In genomic region chr11:612961-613300, GRCh38 we compare ENCODE assay signal across 12 cellular contexts. TPM values are rescaled to one million over a fixed set of nuclear protein-coding genes. Genes with fewer than 3 reads are reported as not detected.
DNase-seq lines count a peak whose midpoint lies in the region; ATAC-seq and TF ChIP-seq lines count a peak whose summit lies in the region.
"Had no signal": no experiment of that assay in that cellular context is flagged by ENCODE, and none has a peak within 500 bp of the region (broad histone marks: within the 10 kb centered on the region; RNA-seq: fewer than 3 reads in every experiment).

No MANE protein-coding gene starts in this region.

- peaks cover 38% of the 10 kb centered on the region for H3K36me3 Mint-ChIP-seq in activated CD8-positive, alpha-beta memory T cell treated with anti-CD3 and anti-CD28 coated beads, Interleukin-2, amount 10 ng/mL, durations not matched to agents 7 days and 5 days

- TF ChIP-seq CTCF in colonic mucosa (IDR thresholded peaks at IDR 0.05) = no peak

- H3K36me3 ChIP-seq in colonic mucosa (peaks cover 14% of the 10 kb centered on the region), skeletal muscle tissue (ENCODE audit: control insufficient read depth in 3 of 3, insufficient read depth in 3 of 3, low read length in 3 of 3) (peaks cover 39 to 48% (median 39%) of the 10 kb centered on the region in 3 donors), H7 (replicated peaks; ENCODE audit: control insufficient read depth, insufficient read depth, low read length) (peaks cover 17% of the 10 kb centered on the region)

- H3K4me1 Mint-ChIP-seq in activated CD8-positive, alpha-beta memory T cell treated with anti-CD3 and anti-CD28 coated beads, Interleukin-2, amount 10 ng/mL, durations not matched to agents 7 days and 5 days = peaks cover 19% of the 10 kb centered on the region

- CTCF ChIA-PET in activated CD8-positive, alpha-beta memory T cell treated with anti-CD3 and anti-CD28 coated beads, Interleukin-2, amount 10 ng/mL, durations not matched to agents 7 days and 5 days (lab: Charles Lee) = interaction anchor here (1.5 to 1.9 kb wide), 2 partner anchors 9 to 25 kb away, joined by 5 to 6 read pairs; no protein-coding TSS in a partner anchor

- no peak for ATAC-seq in activated CD8-positive, alpha-beta memory T cell treated with anti-CD3 and anti-CD28 coated beads, Interleukin-2, amount 10 ng/mL, durations not matched to agents 7 days and 5 days

- intact Hi-C loops in colonic mucosa (cut with DNase I) = no loop called here

- H3K27ac ChIP-seq in colonic mucosa (peak overlapping the region; percentile 83), skeletal muscle tissue (ENCODE audit: low read depth, low read length) (peak overlapping the region; percentile 65)
- H3K27ac ChIP-seq: PC-9 had no signal

- H3K27me3 Mint-ChIP-seq in activated CD8-positive, alpha-beta memory T cell treated with anti-CD3 and anti-CD28 coated beads, Interleukin-2, amount 10 ng/mL, durations not matched to agents 7 days and 5 days = no peaks in the 10 kb centered on the region
- H3K27me3 Mint-ChIP-seq: T-helper 17 cell had no signal

- peak; percentile 44 for DNase-seq in activated CD8-positive, alpha-beta memory T cell treated with anti-CD3 and anti-CD28 coated beads, Interleukin-2, amount 10 ng/mL, durations not matched to agents 7 days and 5 days
- no peak for DNase-seq in activated CD8-positive, alpha-beta memory T cell treated with anti-CD3 and anti-CD28 coated beads, Interleukin-2, amount 50 U/mL, for 48 hours
- DNase-seq in colonic mucosa (no peak), H7 (no peak), HPDE6-E6E7 (ENCODE audit: extremely low spot score) (no peak)
- DNase-seq: KG1 had no signal

- H3K9me3 Mint-ChIP-seq in activated CD8-positive, alpha-beta memory T cell treated with anti-CD3 and anti-CD28 coated beads, Interleukin-2, amount 10 ng/mL, durations not matched to agents 7 days and 5 days (ENCODE audit: low read depth) = no peaks in the 10 kb centered on the region

- no peak overlapping the region for H3K4me3 Mint-ChIP-seq in activated CD8-positive, alpha-beta memory T cell treated with anti-CD3 and anti-CD28 coated beads, Interleukin-2, amount 10 ng/mL, durations not matched to agents 7 days and 5 days

- H3K27me3 ChIP-seq in colonic mucosa = no peaks in the 10 kb centered on the region
- no peaks in the 10 kb centered on the region for H3K27me3 ChIP-seq in skeletal muscle tissue (ENCODE audit: control insufficient read depth in 3 of 3, insufficient read depth in 3 of 3, low read length in 3 of 3)
- H3K27me3 ChIP-seq in H7 (ENCODE audit: control insufficient read depth, insufficient read depth, low read length) = no peaks in the 10 kb centered on the region
- H3K27me3 ChIP-seq: left lung had no signal

- peak overlapping the region; percentile 82 for H3K27ac Mint-ChIP-seq in activated CD8-positive, alpha-beta memory T cell treated with anti-CD3 and anti-CD28 coated beads, Interleukin-2, amount 10 ng/mL, durations not matched to agents 7 days and 5 days

- H3K4me1 ChIP-seq in colonic mucosa (peaks cover 41% of the 10 kb centered on the region), skeletal muscle tissue (ENCODE audit: control insufficient read depth in 3 of 3, insufficient read depth in 3 of 3, low read length in 3 of 3) (peaks cover 35 to 44% (median 37%) of the 10 kb centered on the region in 3 donors)

- H3K4me3 ChIP-seq in colonic mucosa = peak overlapping the region; percentile 3
- no peak overlapping the region for H3K4me3 ChIP-seq in skeletal muscle tissue (ENCODE audit: low read length in 3 of 3)
- no peak overlapping the region for H3K4me3 ChIP-seq in H7 (ENCODE audit: insufficient read depth, low read depth, low read length)
- H3K4me3 ChIP-seq: PC-9 had no signal

- no peaks in the 10 kb centered on the region for H3K9me3 ChIP-seq in colonic mucosa
- no peaks in the 10 kb centered on the region for H3K9me3 ChIP-seq in skeletal muscle tissue (ENCODE audit: control insufficient read depth in 3 of 3, low read length in 3 of 3)
- H3K9me3 ChIP-seq: left lung had no signal

- peak overlapping the region in 1 of 2 donors; percentile 27 for H3K9ac ChIP-seq in colonic mucosa (ENCODE audit: low read depth in 2 of 2, low read length in 2 of 2)
- peak overlapping the region in 1 of 3 donors; percentile 54 for H3K9ac ChIP-seq in skeletal muscle tissue (ENCODE audit: low read depth in 1 of 3, low read length in 3 of 3)

RNA-seq across cellular contexts. Expression of gene IRF7, which starts 2.8 kb away (rescaled TPM):
- total RNA-seq in activated CD8-positive, alpha-beta memory T cell treated with anti-CD3 and anti-CD28 coated beads, Interleukin-2, amount 10 ng/mL, durations not matched to agents 7 days and 5 days = 100 to 1,000 TPM; 146 to 267 TPM
- total RNA-seq in colonic mucosa (10 to 100 TPM; 22.1 to 25.6 TPM), skeletal muscle tissue (6.8 TPM)
- 13.6 and 14.6 TPM in 2 replicates for total RNA-seq in H7 (2014; rRNA removed; shearing (Covaris generic))

RNA-seq across cellular contexts. Expression of gene CDHR5, which starts 11.8 kb away (rescaled TPM):
- total RNA-seq in activated CD8-positive, alpha-beta memory T cell treated with anti-CD3 and anti-CD28 coated beads, Interleukin-2, amount 10 ng/mL, durations not matched to agents 7 days and 5 days = not detected
- 100 to 1,000 TPM; 140 to 310 TPM for total RNA-seq in colonic mucosa
- total RNA-seq in skeletal muscle tissue = 1.0 TPM
- not detected in 2 replicates for total RNA-seq in H7 (2014; rRNA removed; shearing (Covaris generic))
- total RNA-seq: A673, Daoy, left lung, PC-9, T-helper 17 cell had no signal

RNA-seq across cellular contexts. Expression of gene SCT, which starts 14.1 kb away (rescaled TPM):
- total RNA-seq in activated CD8-positive, alpha-beta memory T cell treated with anti-CD3 and anti-CD28 coated beads, Interleukin-2, amount 10 ng/mL, durations not matched to agents 7 days and 5 days = not detected
- total RNA-seq in colonic mucosa (1 to 10 TPM; 1.1 to 3.2 TPM), skeletal muscle tissue (74.6 TPM)
- total RNA-seq in H7 (2014; rRNA removed; shearing (Covaris generic)) = not detected in 2 replicates
- total RNA-seq: A673, Daoy, left lung, PC-9, T-helper 17 cell had no signal

RNA-seq across cellular contexts. Expression of gene DRD4, which starts 24.1 kb away (rescaled TPM):
- under 1 TPM; 0.16 to 0.41 TPM for total RNA-seq in activated CD8-positive, alpha-beta memory T cell treated with anti-CD3 and anti-CD28 coated beads, Interleukin-2, amount 10 ng/mL, durations not matched to agents 7 days and 5 days
- total RNA-seq in colonic mucosa = under 1 TPM; 0.69 to 0.79 TPM
- total RNA-seq in skeletal muscle tissue = not detected
- total RNA-seq in H7 (2014; rRNA removed; shearing (Covaris generic)) = 1.8 and 2.1 TPM in 2 replicates
- total RNA-seq: Daoy had no signal

RNA-seq across cellular contexts. Expression of gene PHRF1, which starts 36.7 kb away (rescaled TPM):
- total RNA-seq in activated CD8-positive, alpha-beta memory T cell treated with anti-CD3 and anti-CD28 coated beads, Interleukin-2, amount 10 ng/mL, durations not matched to agents 7 days and 5 days = 10 to 100 TPM; 60.2 to 62.0 TPM
- 10 to 100 TPM; 29.4 to 41.9 TPM for total RNA-seq in colonic mucosa
- 21.9 TPM for total RNA-seq in skeletal muscle tissue
- 37.5 and 42.1 TPM in 2 replicates for total RNA-seq in H7 (2014; rRNA removed; shearing (Covaris generic))

Comparison
In these comparisons a context has a peak if more than half of its experiments do, and no peak if none do; other contexts are left out.
1. RNA of gene CDHR5, which starts 11.8 kb away (total RNA-seq): 140 to 310 TPM in colonic mucosa; 1.0 TPM in skeletal muscle tissue (single experiment), not detected in activated CD8-positive, alpha-beta memory T cell treated with anti-CD3 and anti-CD28 coated beads, Interleukin-2, amount 10 ng/mL, durations not matched to agents 7 days and 5 days and not detected in H7; every median in the first group is over 10 times any median in the second.
2. RNA of gene SCT, which starts 14.1 kb away (total RNA-seq): 74.6 TPM in skeletal muscle tissue (single experiment); 1.1 to 3.2 TPM in colonic mucosa, not detected in activated CD8-positive, alpha-beta memory T cell treated with anti-CD3 and anti-CD28 coated beads, Interleukin-2, amount 10 ng/mL, durations not matched to agents 7 days and 5 days and not detected in H7; every median in the first group is over 10 times any median in the second.